1 cellular context compared by ENCODE assay signal in genomic region chr12:26551385-26551784, GRCh38.
TF ChIP-seq lines count a peak whose summit lies in the region.

No MANE protein-coding gene starts in this region.

TF ChIP-seq in HepG2, 621 proteins besides CTCF, POLR2A, EP300 and RAD21 (continued from another document):
- TF ChIP-seq ZBTB34 (CRISPR knock-in tag; IDR thresholded peaks at IDR 0.05), result no peak
- TF ChIP-seq, protein P1, sequence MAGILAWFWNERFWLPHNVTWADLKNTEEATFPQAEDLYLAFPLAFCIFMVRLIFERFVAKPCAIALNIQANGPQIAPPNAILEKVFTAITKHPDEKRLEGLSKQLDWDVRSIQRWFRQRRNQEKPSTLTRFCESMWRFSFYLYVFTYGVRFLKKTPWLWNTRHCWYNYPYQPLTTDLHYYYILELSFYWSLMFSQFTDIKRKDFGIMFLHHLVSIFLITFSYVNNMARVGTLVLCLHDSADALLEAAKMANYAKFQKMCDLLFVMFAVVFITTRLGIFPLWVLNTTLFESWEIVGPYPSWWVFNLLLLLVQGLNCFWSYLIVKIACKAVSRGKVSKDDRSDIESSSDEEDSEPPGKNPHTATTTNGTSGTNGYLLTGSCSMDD (CRISPR knock-in tag; IDR thresholded peaks at IDR 0.05), result no peak
- TF ChIP-seq TBL1XR1 (IDR thresholded peaks at IDR 0.05; ENCODE audit: borderline replicate concordance, low read length, partially characterized antibody), result no peak
- TF ChIP-seq ZBTB10 (CRISPR knock-in tag; IDR thresholded peaks at IDR 0.05; ENCODE audit: borderline replicate concordance), result no peak
